ENCODE assay signal across 1 cellular context in the genomic region with DNA sequence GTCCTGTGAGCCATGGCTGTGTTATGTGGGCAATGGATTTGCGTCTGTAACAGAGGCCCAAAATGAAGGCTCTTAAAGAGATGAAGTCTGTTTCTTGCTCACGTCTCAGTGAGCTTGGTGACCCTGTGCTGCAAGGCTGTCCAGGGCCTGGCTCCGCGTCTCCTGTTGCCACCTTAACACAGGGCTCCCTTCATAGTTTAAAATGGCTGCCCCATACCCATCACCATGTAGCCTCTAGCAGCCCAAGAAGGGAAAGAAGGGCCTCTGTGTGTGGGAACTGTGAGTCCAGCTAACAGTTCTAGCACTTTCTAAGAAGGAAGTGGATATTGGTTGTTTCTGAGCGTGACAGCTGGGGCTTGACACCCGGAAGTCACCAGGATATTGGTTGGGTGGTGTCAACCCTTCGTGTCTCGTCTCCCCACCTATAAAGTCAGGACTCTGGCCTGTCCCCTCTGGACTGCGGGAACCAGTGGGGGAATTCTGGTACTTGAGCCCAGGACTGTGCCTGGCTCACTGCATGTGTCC.
TF ChIP-seq lines count a peak whose summit lies in the region.

No MANE protein-coding gene starts in this region.

TF ChIP-seq in H1, 55 proteins besides CTCF, POLR2A, EP300 and RAD21:
- TF ChIP-seq, protein P1, sequence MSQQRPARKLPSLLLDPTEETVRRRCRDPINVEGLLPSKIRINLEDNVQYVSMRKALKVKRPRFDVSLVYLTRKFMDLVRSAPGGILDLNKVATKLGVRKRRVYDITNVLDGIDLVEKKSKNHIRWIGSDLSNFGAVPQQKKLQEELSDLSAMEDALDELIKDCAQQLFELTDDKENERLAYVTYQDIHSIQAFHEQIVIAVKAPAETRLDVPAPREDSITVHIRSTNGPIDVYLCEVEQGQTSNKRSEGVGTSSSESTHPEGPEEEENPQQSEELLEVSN (IDR thresholded peaks at IDR 0.05), result no peak
- TF ChIP-seq SUZ12 (IDR thresholded peaks at IDR 0.05; ENCODE audit: low read length) (no peak), JUN (IDR thresholded peaks at IDR 0.05; ENCODE audit: low read depth, low read length) (no peak), FOSL1 (IDR thresholded peaks at IDR 0.05; ENCODE audit: insufficient read depth, low read depth, low read length) (no peak), TCF12 (IDR thresholded peaks at IDR 0.05; ENCODE audit: low read depth, low read length) (no peak), TBP (IDR thresholded peaks at IDR 0.05; ENCODE audit: low read depth, low read length) (no peak), CTBP2 (IDR thresholded peaks at IDR 0.05; ENCODE audit: borderline replicate concordance, insufficient read depth, insufficient read length, low read length) (no peak), KDM4A (IDR thresholded peaks at IDR 0.05; ENCODE audit: low read depth, low read length, severe bottlenecking) (no peak), EZH2 (IDR thresholded peaks at IDR 0.05; ENCODE audit: low read depth, low read length, severe bottlenecking) (no peak), NRF1 (IDR thresholded peaks at IDR 0.05; ENCODE audit: low read depth, low read length) (no peak), HDAC6 (IDR thresholded peaks at IDR 0.05; ENCODE audit: low read depth, low read length) (no peak), JUND (IDR thresholded peaks at IDR 0.05; ENCODE audit: low read length) (no peak), GABPA (IDR thresholded peaks at IDR 0.05; ENCODE audit: borderline replicate concordance, insufficient read depth, low read length) (no peak), BRCA1 (IDR thresholded peaks at IDR 0.05; ENCODE audit: low read depth, low read length) (no peak)
- TF ChIP-seq, protein P2, sequence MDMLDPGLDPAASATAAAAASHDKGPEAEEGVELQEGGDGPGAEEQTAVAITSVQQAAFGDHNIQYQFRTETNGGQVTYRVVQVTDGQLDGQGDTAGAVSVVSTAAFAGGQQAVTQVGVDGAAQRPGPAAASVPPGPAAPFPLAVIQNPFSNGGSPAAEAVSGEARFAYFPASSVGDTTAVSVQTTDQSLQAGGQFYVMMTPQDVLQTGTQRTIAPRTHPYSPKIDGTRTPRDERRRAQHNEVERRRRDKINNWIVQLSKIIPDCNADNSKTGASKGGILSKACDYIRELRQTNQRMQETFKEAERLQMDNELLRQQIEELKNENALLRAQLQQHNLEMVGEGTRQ (IDR thresholded peaks at IDR 0.05; ENCODE audit: low read length), result no peak
